In the genomic region with DNA sequence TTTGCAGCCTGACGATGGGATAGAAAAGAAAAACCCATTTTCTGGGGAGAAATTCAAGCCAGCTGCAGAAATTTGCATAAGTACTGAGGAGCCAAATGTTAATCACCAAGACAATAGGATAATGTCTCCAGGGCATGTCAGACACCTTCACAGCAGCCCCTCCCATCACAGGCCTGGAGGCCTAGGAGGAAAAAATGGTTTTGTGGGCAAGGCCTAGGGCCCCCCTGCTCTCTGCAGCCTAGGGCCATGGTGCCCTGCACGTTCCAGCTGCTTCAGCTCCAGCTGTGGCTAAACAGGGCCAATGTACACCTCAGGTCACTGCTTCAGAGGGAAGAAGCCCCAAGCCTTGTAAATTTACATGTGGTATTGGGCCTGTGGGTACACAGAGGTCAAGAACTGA, we compare ENCODE assay signal across 28 cellular contexts.
"Had no signal": no experiment of that assay in that cellular context is flagged by ENCODE, and none has a peak within 500 bp of the region (broad histone marks: within the 10 kb centered on the region; RNA-seq: fewer than 3 reads in every experiment).

No MANE protein-coding gene starts in this region.

- H3K4me3 ChIP-seq: colonic mucosa, coronary artery, dorsolateral prefrontal cortex, esophagus muscularis mucosa, esophagus squamous epithelium, gastrocnemius medialis, gastroesophageal sphincter, heart left ventricle, heart right ventricle had no signal

- DNase-seq: colonic mucosa; cortex of kidney; dermis blood vessel endothelial cell; dorsolateral prefrontal cortex; effector CD4-positive, alpha-beta T cell; effector CD8-positive, alpha-beta T cell; effector memory CD4-positive, alpha-beta T cell; effector memory CD8-positive, alpha-beta T cell; endodermal cell; erythroblast; esophagus squamous epithelium; foreskin fibroblast; foreskin keratinocyte; foreskin melanocyte; gastrocnemius medialis; glutamatergic neuron; head of caudate nucleus; heart left ventricle; heart right ventricle had no signal

- FAIRE-seq: colon, endometrium, endothelial cell of umbilical vein, frontal cortex had no signal

- H3K36me3 ChIP-seq: colonic mucosa, esophagus muscularis mucosa, esophagus squamous epithelium, gastrocnemius medialis, gastroesophageal sphincter, heart left ventricle, heart right ventricle had no signal

- H3K27me3 ChIP-seq: colonic mucosa, dorsolateral prefrontal cortex, esophagus muscularis mucosa, esophagus squamous epithelium, foreskin keratinocyte, gastrocnemius medialis, gastroesophageal sphincter, heart left ventricle, heart right ventricle had no signal

- H3K27ac ChIP-seq: colonic mucosa, coronary artery, dorsolateral prefrontal cortex, epithelial cell of prostate, esophagus muscularis mucosa, esophagus squamous epithelium, foreskin keratinocyte, gastrocnemius medialis, gastroesophageal sphincter, heart left ventricle, heart right ventricle had no signal

- H3K4me1 ChIP-seq: colonic mucosa, esophagus muscularis mucosa, esophagus squamous epithelium, foreskin keratinocyte, gastrocnemius medialis, gastroesophageal sphincter, heart right ventricle had no signal

- H3K9me3 ChIP-seq: colonic mucosa, gastrocnemius medialis had no signal

- ATAC-seq: effector memory CD8-positive, alpha-beta T cell; esophagus mucosa; foreskin keratinocyte; gastrocnemius medialis; gastroesophageal sphincter; heart left ventricle; heart right ventricle had no signal
